ENCODE assay signal across 1 cellular context in the genomic region with DNA sequence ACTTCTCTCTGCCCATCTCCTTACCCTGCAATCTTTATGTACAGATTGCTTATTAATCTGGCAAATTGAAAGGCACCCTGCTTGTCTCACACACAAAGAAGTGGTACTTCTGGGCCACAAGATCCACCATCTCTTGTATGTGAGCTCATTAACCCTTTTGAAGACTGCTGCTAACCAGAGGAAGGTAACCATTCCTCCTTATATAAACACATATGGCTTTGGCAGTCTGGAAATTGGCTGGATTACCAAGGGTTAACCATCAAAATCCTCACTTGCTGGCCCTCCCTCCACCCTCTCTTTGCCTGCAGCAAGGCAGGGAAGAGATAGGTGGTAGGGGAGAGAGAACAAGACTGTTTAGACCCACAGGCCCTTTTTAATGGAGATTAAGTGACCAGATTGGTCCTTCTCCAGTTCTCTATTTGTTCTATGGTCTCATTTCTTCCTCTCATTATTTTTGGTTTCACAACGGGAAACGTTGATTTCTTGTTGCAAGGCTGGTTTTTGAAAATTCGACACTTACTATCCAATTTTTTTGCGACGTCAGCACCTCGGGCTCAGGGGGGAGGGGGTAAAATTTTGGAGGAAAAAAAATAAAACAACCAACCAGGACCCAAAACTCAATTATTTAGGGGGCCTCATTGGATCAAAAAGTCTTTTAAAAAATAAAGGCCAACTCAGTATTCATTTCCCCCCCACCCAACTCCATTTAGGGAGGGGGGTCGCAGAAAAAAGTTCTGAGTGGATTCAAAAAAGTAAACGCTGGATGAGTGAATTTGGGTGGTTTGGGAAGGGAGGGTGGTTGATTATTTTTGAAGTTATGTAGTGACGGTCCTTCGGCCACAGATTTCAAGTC.
TF ChIP-seq lines count a peak whose summit lies in the region.

No MANE protein-coding gene starts in this region.

TF ChIP-seq in SK-N-SH treated with all-trans-retinoic acid at 6 μM for 48 hours, 23 proteins besides CTCF, POLR2A, EP300 and RAD21 (continued from another document):
- TF ChIP-seq CREB5 (CRISPR knock-in tag; IDR thresholded peaks at IDR 0.05; ENCODE audit: low read depth) (0 out of 2 replicates have a peak, but pooled peaks have one; percentile 9), ZNF70 (CRISPR knock-in tag; IDR thresholded peaks at IDR 0.05) (no peak), ZNF565 (CRISPR knock-in tag; conservative IDR thresholded peaks at IDR 0.05; ENCODE audit: low read depth) (no peak), TCF4 (CRISPR knock-in tag; IDR thresholded peaks at IDR 0.05; ENCODE audit: borderline replicate concordance) (no peak), RARB (CRISPR knock-in tag; IDR thresholded peaks at IDR 0.05) (no peak)
TF ChIP-seq in SK-N-SH treated with all-trans-retinoic acid at 6 μM for 48 hours: peak in this region for 5.
